Comparison of ENCODE assay signal across 9 cellular contexts in the genomic region with DNA sequence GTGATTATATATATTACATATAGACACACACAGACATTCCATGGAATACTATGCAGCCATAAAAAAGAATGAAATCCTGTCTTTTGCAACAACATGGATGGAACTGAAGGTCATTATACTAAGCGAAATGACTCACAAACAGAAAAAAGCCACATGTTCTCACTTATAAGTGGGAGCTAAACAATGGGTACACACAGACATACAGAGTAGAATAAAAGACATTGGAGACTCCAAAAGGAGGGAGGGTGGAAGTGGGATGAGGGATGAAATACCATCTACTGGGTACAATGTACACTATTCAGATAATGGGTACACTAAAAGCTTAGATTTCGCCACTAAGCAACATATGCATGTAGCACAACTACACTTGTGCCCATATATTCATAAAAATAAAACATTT.
"Had no signal": no experiment of that assay in that cellular context is flagged by ENCODE, and none has a peak within 500 bp of the region (broad histone marks: within the 10 kb centered on the region; RNA-seq: fewer than 3 reads in every experiment).

No MANE protein-coding gene starts in this region.

- H3K36me3 ChIP-seq: HAP-1 had no signal

- H3K4me1 ChIP-seq: HAP-1 had no signal

- H3K4me3 ChIP-seq: GM23248, GM23338, HAP-1 had no signal

- H2AFZ ChIP-seq: GM23248, GM23338 had no signal

- DNase-seq: GM23248, GOT3, H7, H9, HCEC 1CT, HFFc6 had no signal

- ATAC-seq: GM23338, HCT116 had no signal

- H3K4me2 ChIP-seq: GM23338 had no signal

- H3K9ac ChIP-seq: GM23248 had no signal

- H3K27ac Mint-ChIP-seq: GM23338, H9, HFFc6 had no signal

- H3K27ac ChIP-seq: GM23248 had no signal

- H3K4me3 Mint-ChIP-seq: GM23338, H9, HFFc6 had no signal
